8 cellular contexts compared by ENCODE assay signal in the genomic region with DNA sequence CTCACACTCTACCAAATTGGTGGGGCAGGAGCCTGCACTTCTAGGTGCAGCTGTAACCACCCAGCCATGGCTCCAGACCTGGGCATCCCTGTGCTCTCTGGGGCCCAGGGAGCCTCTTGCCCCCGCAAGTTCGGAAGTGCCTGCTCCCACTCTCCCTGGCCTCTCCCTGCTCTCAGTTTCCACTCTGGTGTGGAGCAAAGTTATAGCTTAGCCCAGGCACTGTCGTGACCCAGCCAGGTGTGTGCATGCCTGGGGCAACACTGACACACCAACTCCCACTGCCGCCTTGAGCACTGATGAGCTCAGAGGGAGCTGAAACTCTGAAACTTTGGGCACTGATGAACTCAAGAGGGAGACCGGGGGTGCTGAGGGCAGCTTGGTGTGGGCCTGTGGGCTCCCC.
"Had no signal": no experiment of that assay in that cellular context is flagged by ENCODE, and none has a peak within 500 bp of the region (broad histone marks: within the 10 kb centered on the region; RNA-seq: fewer than 3 reads in every experiment).

No MANE protein-coding gene starts in this region.

- H2AFZ ChIP-seq: GM23248 had no signal

- FAIRE-seq: H54, K562 had no signal

- H3K4me3 ChIP-seq: GM23248, K562 had no signal

- DNase-seq: GM23248, GOT3, H9, HCEC 1CT, IMR-90 had no signal

- H3K27ac ChIP-seq: GM23248, HL-60 had no signal

- ATAC-seq: K562 had no signal

- H3K9ac ChIP-seq: GM23248 had no signal
